ENCODE assay signal across 24 cellular contexts in genomic region chr9:112913326-112913725, GRCh38. TPM values are rescaled to one million over a fixed set of nuclear protein-coding genes. Genes with fewer than 3 reads are reported as not detected.
"Had no signal": no experiment of that assay in that cellular context is flagged by ENCODE, and none has a peak within 500 bp of the region (broad histone marks: within the 10 kb centered on the region; RNA-seq: fewer than 3 reads in every experiment).

No MANE protein-coding gene starts in this region.

- DNase-seq: hypothalamus; immature natural killer cell; kidney; left colon; left lung; lower lobe of right lung; mammary epithelial cell; mesenchymal stem cell; naive thymus-derived CD8-positive, alpha-beta T cell; nephron progenitor cell; ovary; right lobe of liver; stimulated activated CD4-positive, alpha-beta T cell treated with anti-CD3 and anti-CD28 coated beads, Interleukin-12 subunit alpha, Interleukin-12 subunit beta, amount 100 ng/mL, for 4 hours; stimulated activated CD4-positive, alpha-beta T cell treated with anti-CD3 and anti-CD28 coated beads, Interleukin-15, amount 100 ng/mL, for 24 hours; stimulated activated CD4-positive, alpha-beta T cell treated with anti-CD3 and anti-CD28 coated beads, Interleukin-2, amount 100 ng/mL, for 24 hours; stimulated activated CD4-positive, alpha-beta T cell treated with anti-CD3 and anti-CD28 coated beads, Interleukin-4, amount 100 ng/mL, for 1 hour; stimulated activated naive CD4-positive, alpha-beta T cell; uterus had no signal

- H3K27me3 Mint-ChIP-seq: stimulated activated naive CD8-positive, alpha-beta T cell treated with anti-CD3 and anti-CD28 coated beads, Interleukin-15, Interleukin-2, amounts not matched to agents 100 ng/mL and 50 ng/mL, for 24 hours had no signal

- H3K4me3 Mint-ChIP-seq: immature natural killer cell; naive thymus-derived CD8-positive, alpha-beta T cell; nephron progenitor cell; stimulated activated naive CD8-positive, alpha-beta T cell treated with anti-CD3 and anti-CD28 coated beads, Interleukin-15, Interleukin-2, amounts not matched to agents 100 ng/mL and 50 ng/mL, for 24 hours; type B pancreatic cell had no signal

- ATAC-seq: left colon; lower lobe of right lung; naive thymus-derived CD8-positive, alpha-beta T cell; right lobe of liver had no signal

- H3K9me3 Mint-ChIP-seq: immature natural killer cell; naive thymus-derived CD8-positive, alpha-beta T cell; stimulated activated naive CD8-positive, alpha-beta T cell treated with anti-CD3 and anti-CD28 coated beads, Interleukin-15, Interleukin-2, amounts not matched to agents 100 ng/mL and 50 ng/mL, for 24 hours; type B pancreatic cell had no signal

- H3K27ac Mint-ChIP-seq: immature natural killer cell; nephron progenitor cell; progenitor cell of endocrine pancreas; stimulated activated naive CD8-positive, alpha-beta T cell treated with anti-CD3 and anti-CD28 coated beads, Interleukin-15, Interleukin-2, amounts not matched to agents 100 ng/mL and 50 ng/mL, for 24 hours; type B pancreatic cell had no signal

- H3K4me1 Mint-ChIP-seq: immature natural killer cell; naive thymus-derived CD8-positive, alpha-beta T cell; nephron progenitor cell had no signal

- H3K36me3 Mint-ChIP-seq: immature natural killer cell; naive thymus-derived CD8-positive, alpha-beta T cell; type B pancreatic cell had no signal

RNA-seq across cellular contexts. Expression of gene SLC46A2, which starts 22.6 kb away (rescaled TPM):
- total RNA-seq: left colon; mammary epithelial cell; naive thymus-derived CD8-positive, alpha-beta T cell; progenitor cell of endocrine pancreas; pulmonary artery endothelial cell; renal cortical epithelial cell; temporal lobe; uterus had no signal
